Comparison of ENCODE assay signal across 28 cellular contexts in genomic region chr2:170924969-170925368, GRCh38.
"Had no signal": no experiment of that assay in that cellular context is flagged by ENCODE, and none has a peak within 500 bp of the region (broad histone marks: within the 10 kb centered on the region; RNA-seq: fewer than 3 reads in every experiment).

No MANE protein-coding gene starts in this region.

- H3K9me3 ChIP-seq: colonic mucosa, gastrocnemius medialis, upper lobe of left lung had no signal

- H3K9me3 Mint-ChIP-seq: effector memory CD8-positive, alpha-beta T cell; memory B cell had no signal

- H3K27me3 ChIP-seq: colonic mucosa, dorsolateral prefrontal cortex, gastrocnemius medialis, upper lobe of left lung had no signal

- DNase-seq: activated B cell treated with CpG ODN at 0.5 μM for 24 hours; activated CD4-positive, alpha-beta T cell treated with anti-CD3 and anti-CD28 coated beads, Interleukin-2, amount 10 ng/mL, durations not matched to agents 7 days and 5 days; activated naive CD4-positive, alpha-beta T cell; amniotic stem cell; colonic mucosa; dorsolateral prefrontal cortex; effector memory CD8-positive, alpha-beta T cell; gastrocnemius medialis; head of caudate nucleus; islet precursor cell; left colon; mucosa of descending colon; naive B cell; occipital lobe; small intestine; stimulated activated CD4-positive, alpha-beta T cell treated with anti-CD3 and anti-CD28 coated beads, Interleukin-2, amount 100 ng/mL, for 24 hours; stimulated activated naive CD4-positive, alpha-beta T cell; T1000 had no signal

- ATAC-seq: effector memory CD8-positive, alpha-beta T cell; esophagus mucosa; gastrocnemius medialis; left colon; mucosa of descending colon; sciatic nerve had no signal

- H3K27ac ChIP-seq: colonic mucosa, dorsolateral prefrontal cortex, gastrocnemius medialis, upper lobe of left lung had no signal

- H3K4me1 ChIP-seq: colonic mucosa had no signal

- H3K27ac Mint-ChIP-seq: activated B cell treated with CpG ODN at 0.5 μM for 24 hours; activated CD4-positive, alpha-beta T cell treated with anti-CD3 and anti-CD28 coated beads, Interleukin-2, amount 10 ng/mL, durations not matched to agents 7 days and 5 days; activated naive CD8-positive, alpha-beta T cell; activated T-helper 2 cell treated with anti-CD3 and anti-CD28 coated beads, Interferon-gamma antibody, Interleukin-2, Interleukin-4, amounts not matched to agents 10 μg/mL and 5 μg/mL and 100 μg/mL, durations not matched to agents 14 hours and 24 hours and 36 hours; effector memory CD8-positive, alpha-beta T cell; memory B cell; naive B cell; T-helper 1 cell treated with Interleukin-12 subunit alpha and Interleukin-12 subunit beta and Interleukin-4 antibody, amounts not matched to agents 30 μg/mL and 1 μg/mL, for 36 hours had no signal

- H3K4me3 Mint-ChIP-seq: activated B cell treated with CpG ODN at 0.5 μM for 24 hours; activated CD4-positive, alpha-beta T cell treated with anti-CD3 and anti-CD28 coated beads, Interleukin-2, amount 10 ng/mL, durations not matched to agents 7 days and 5 days; activated naive CD8-positive, alpha-beta T cell; effector memory CD8-positive, alpha-beta T cell; memory B cell; neural crest cell; T-helper 1 cell treated with Interleukin-12 subunit alpha and Interleukin-12 subunit beta and Interleukin-4 antibody, amounts not matched to agents 30 μg/mL and 1 μg/mL, for 36 hours had no signal

- H3K36me3 ChIP-seq: colonic mucosa, gastrocnemius medialis, upper lobe of left lung had no signal

- FAIRE-seq: bronchial epithelial cell, endothelial cell of umbilical vein, small intestine had no signal

- H3K36me3 Mint-ChIP-seq: activated naive CD8-positive, alpha-beta T cell; memory B cell; naive B cell had no signal

- H3K4me3 ChIP-seq: colonic mucosa, dorsolateral prefrontal cortex, gastrocnemius medialis, mucosa of descending colon, upper lobe of left lung had no signal

- H3K27me3 Mint-ChIP-seq: activated B cell treated with CpG ODN at 0.5 μM for 24 hours; activated CD4-positive, alpha-beta T cell treated with anti-CD3 and anti-CD28 coated beads, Interleukin-2, amount 10 ng/mL, durations not matched to agents 7 days and 5 days; activated naive CD8-positive, alpha-beta T cell; effector memory CD8-positive, alpha-beta T cell; memory B cell; naive B cell had no signal
